ENCODE assay signal across 13 cellular contexts in the genomic region with DNA sequence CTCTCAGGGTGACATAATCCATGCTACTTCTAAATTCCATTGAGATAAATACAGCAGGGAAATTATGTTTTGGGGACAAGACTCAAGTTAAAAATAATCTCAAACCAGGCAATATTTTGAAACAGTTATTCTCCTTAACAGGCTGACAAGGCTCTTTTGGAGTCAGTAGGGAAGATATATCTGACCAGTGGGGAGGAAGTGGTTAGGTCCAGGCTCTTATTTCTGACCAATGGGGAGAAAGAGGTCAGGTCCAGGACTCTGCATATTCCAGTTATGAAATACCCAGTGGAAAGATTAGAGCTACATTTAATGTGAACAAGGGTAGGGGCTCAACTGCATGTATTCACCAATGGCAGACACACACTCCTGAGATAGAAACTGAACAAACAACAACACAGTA.
DNase-seq lines count a peak whose midpoint lies in the region; ATAC-seq and TF ChIP-seq lines count a peak whose summit lies in the region.
"Had no signal": no experiment of that assay in that cellular context is flagged by ENCODE, and none has a peak within 500 bp of the region (broad histone marks: within the 10 kb centered on the region; RNA-seq: fewer than 3 reads in every experiment).

No MANE protein-coding gene starts in this region.

- H2AFZ ChIP-seq in DND-41 (ENCODE audit: low read depth, low read length): no peak overlapping the region
- H2AFZ ChIP-seq: parathyroid adenoma had no signal

- no peak overlapping the region for H3K9ac ChIP-seq in DND-41 (ENCODE audit: low read depth, low read length)
- H3K9ac ChIP-seq: KMS-11, parathyroid adenoma had no signal

- peak overlapping the region; percentile 82 to 89 (median 87) for H3K4me3 Mint-ChIP-seq in T-cell

- peaks cover 83 to 91% (median 87%) of the 10 kb centered on the region in 3 donors for H3K4me1 Mint-ChIP-seq in T-cell

- H3K79me2 ChIP-seq in DND-41 (ENCODE audit: insufficient read depth, low read length): peaks cover 52% of the 10 kb centered on the region
- H3K79me2 ChIP-seq: parathyroid adenoma had no signal

- H4K20me1 ChIP-seq in DND-41 (ENCODE audit: insufficient read depth, low read length): no peaks in the 10 kb centered on the region

- H3K27ac ChIP-seq in DND-41 (ENCODE audit: low read length): no peak overlapping the region; the same call in 1 of the 2 replicates
- no peak overlapping the region for H3K27ac ChIP-seq in lower lobe of right lung
- H3K27ac ChIP-seq: KMS-11, parathyroid adenoma, SJCRH30 had no signal

- H3K27me3 ChIP-seq in DND-41 (ENCODE audit: insufficient read depth, low read length, poor library complexity): no peaks in the 10 kb centered on the region
- no peaks in the 10 kb centered on the region for H3K27me3 ChIP-seq in lower lobe of right lung (ENCODE audit: low read depth)
- no peaks in the 10 kb centered on the region for H3K27me3 ChIP-seq in H7 (ENCODE audit: control insufficient read depth, insufficient read depth, low read length)
- H3K27me3 ChIP-seq: SJCRH30 had no signal

- H3K36me3 Mint-ChIP-seq in T-cell: peaks cover 18% of the 10 kb centered on the region

- DNase-seq in DND-41: no peak
- DNase-seq in T-cell: no peak
- no peak for DNase-seq in lower lobe of right lung
- no peak for DNase-seq in H7
- no peak for DNase-seq in KBM-7
- DNase-seq in stimulated activated CD4-positive, alpha-beta T cell treated with anti-CD3 and anti-CD28 coated beads, Interleukin-15, amount 100 ng/mL, for 24 hours: no peak
- DNase-seq in cerebellar cortex (ENCODE audit: low spot score): no peak
- DNase-seq: HCEC 1CT; SJCRH30; stimulated activated CD8-positive, alpha-beta memory T cell treated with anti-CD3 and anti-CD28 coated beads, Interleukin-4, amount 100 ng/mL, for 48 hours had no signal

- intact Hi-C loops in lower lobe of right lung (cut with DNase I): no loop called here

- peak overlapping the region; percentile 20; the same call in 1 of the 2 replicates for H3K4me2 ChIP-seq in DND-41 (ENCODE audit: insufficient read depth, low read length)
- H3K4me2 ChIP-seq: KMS-11 had no signal

- H3K27ac Mint-ChIP-seq in T-cell: peak overlapping the region; percentile 88 to 93

- H3K27me3 Mint-ChIP-seq in T-cell: no peaks in the 10 kb centered on the region

- no peak for TF ChIP-seq CTCF in DND-41 (IDR thresholded peaks at IDR 0.05; ENCODE audit: borderline replicate concordance, extremely low read depth, low read length, poor library complexity, severe bottlenecking)
- no peak for TF ChIP-seq CTCF in lower lobe of right lung (IDR thresholded peaks at IDR 0.05)

- ATAC-seq in DND-41 (ENCODE audit: insufficient read depth, low read depth): no peak
- ATAC-seq in GM21381 (IDR thresholded peaks at IDR 0.05; ENCODE audit: unreplicated experiment): peak; percentile 31
- peak in 1 of 4 experiments; percentile 21 for ATAC-seq in T-cell (replicated peaks in 1 of 4)
- peak; percentile 25 to 27 for ATAC-seq in lower lobe of right lung

- in situ Hi-C loops in KBM-7 (cut with MboI; ENCODE audit: low pct_unique_long_range_greater_than_20kb, low sequenced_read_pairs): no loop called here

- CTCF ChIA-PET in T-cell (lab: Charles Lee): interaction anchor here in 1 of 2 donors (1.0 to 1.4 kb wide), 2 partner anchors 8 to 57 kb away, joined by 3 read pairs; no protein-coding TSS in a partner anchor

- H3K4me1 ChIP-seq in DND-41 (ENCODE audit: insufficient read depth, low read length) (peaks cover 63% of the 10 kb centered on the region), lower lobe of right lung (peaks cover 11% of the 10 kb centered on the region)
- H3K4me1 ChIP-seq: parathyroid adenoma had no signal

- H3K9me3 ChIP-seq in DND-41 (ENCODE audit: insufficient read depth, low read length, severe bottlenecking) (no peaks in the 10 kb centered on the region), lower lobe of right lung (no peaks in the 10 kb centered on the region)
- H3K9me3 ChIP-seq: SJCRH30 had no signal

- H3K4me3 ChIP-seq in DND-41 (ENCODE audit: low read depth in 1 of 2, low read length in 2 of 2): no peak overlapping the region
- peak overlapping the region; percentile 33 for H3K4me3 ChIP-seq in lower lobe of right lung
- no peak overlapping the region for H3K4me3 ChIP-seq in H7 (ENCODE audit: insufficient read depth, low read depth, low read length)
- H3K4me3 ChIP-seq: SJCRH30 had no signal

- H3K9me3 Mint-ChIP-seq in T-cell: no peaks in the 10 kb centered on the region

- POLR2A ChIA-PET in T-cell (lab: Charles Lee): interaction anchor here (0.5 to 4.0 kb wide), 3 partner anchors 17 to 59 kb away, joined by 3 to 33 read pairs (median 3); no protein-coding TSS in a partner anchor

- H3K36me3 ChIP-seq in DND-41 (ENCODE audit: insufficient read depth, low read length) (no peaks in the 10 kb centered on the region), lower lobe of right lung (no peaks in the 10 kb centered on the region), H7 (replicated peaks; ENCODE audit: control insufficient read depth, insufficient read depth, low read length) (no peaks in the 10 kb centered on the region)
- H3K36me3 ChIP-seq: SJCRH30 had no signal
